16 cellular contexts compared by ENCODE assay signal in the genomic region with DNA sequence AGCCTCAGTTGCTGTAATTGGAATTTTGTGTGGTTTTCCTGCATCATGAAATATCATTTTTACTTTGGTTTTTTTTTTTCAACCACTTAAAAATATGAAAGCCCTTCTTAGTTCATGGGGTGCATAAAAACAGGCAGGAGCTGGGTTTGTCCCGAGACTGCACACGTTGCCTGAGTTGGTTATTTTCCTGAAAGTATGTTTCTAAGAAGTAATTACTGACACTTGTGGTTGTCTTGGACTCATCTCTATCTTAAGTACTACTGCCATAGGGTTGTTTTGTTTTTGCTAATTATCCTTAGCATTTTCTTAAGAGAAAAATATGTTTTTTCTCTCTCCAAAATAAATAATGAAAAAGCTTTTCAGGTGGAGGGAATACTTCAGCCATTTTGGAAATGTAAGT. TPM values are rescaled to one million over a fixed set of nuclear protein-coding genes. Genes with fewer than 3 reads are reported as not detected.
DNase-seq lines count a peak whose midpoint lies in the region; ATAC-seq and TF ChIP-seq lines count a peak whose summit lies in the region.
"Had no signal": no experiment of that assay in that cellular context is flagged by ENCODE, and none has a peak within 500 bp of the region (broad histone marks: within the 10 kb centered on the region; RNA-seq: fewer than 3 reads in every experiment).

No MANE protein-coding gene starts in this region.

- peak overlapping the region; percentile 60 for H3K4me2 ChIP-seq in OCI-LY3 (ENCODE audit: low read length)

- H2AFZ ChIP-seq in OCI-LY3 (ENCODE audit: low read depth, low read length): no peak overlapping the region

- H3K27ac ChIP-seq in OCI-LY3 (ENCODE audit: low read length): peak overlapping the region; percentile 58
- H3K27ac ChIP-seq in dorsolateral prefrontal cortex: peak overlapping the region in 34 of 59 donors; percentile 0 to 76 (median 32)

- DNase-seq in activated CD8-positive, alpha-beta memory T cell treated with anti-CD3 and anti-CD28 coated beads, Interleukin-2, amount 10 ng/mL, durations not matched to agents 7 days and 5 days: no peak
- DNase-seq in activated CD8-positive, alpha-beta memory T cell treated with anti-CD3 and anti-CD28 coated beads for 24 hours: no peak
- no peak for DNase-seq in dorsolateral prefrontal cortex
- DNase-seq in NCI-H345 treated with DMSO at 0.1 percent for 48 hours (lab: John Stamatoyannopoulos, UW; ENCODE audit: unreplicated experiment): no peak
- DNase-seq in stimulated activated naive CD4-positive, alpha-beta T cell (lab: John Stamatoyannopoulos, UW): no peak
- DNase-seq: MG63, NCI-H1092 treated with DMSO at 0.1 percent for 48 hours, NCI-H1694 treated with DMSO at 0.1 percent for 48 hours, NCI-H446 treated with DMSO at 0.1 percent for 48 hours, NCI-H748 treated with DMSO at 0.1 percent for 48 hours had no signal

- peaks cover 55% of the 10 kb centered on the region for H3K4me1 ChIP-seq in OCI-LY3 (ENCODE audit: low read length)

- TF ChIP-seq CTCF in OCI-LY3 (IDR thresholded peaks at IDR 0.05; ENCODE audit: low read depth, low read length) (no peak), dorsolateral prefrontal cortex (IDR thresholded peaks at IDR 0.05 in 54 of 56, conservative IDR thresholded peaks at IDR 0.05 in 2 of 56; ENCODE audit: low read depth in 1 of 56, partially characterized antibody in 56 of 56) (no peak)

- no peaks in the 10 kb centered on the region for H3K79me2 ChIP-seq in OCI-LY3 (ENCODE audit: low read length)

- H3K27me3 Mint-ChIP-seq in activated CD8-positive, alpha-beta memory T cell treated with anti-CD3 and anti-CD28 coated beads, Interleukin-2, amount 10 ng/mL, durations not matched to agents 7 days and 5 days: no peaks in the 10 kb centered on the region
- H3K27me3 Mint-ChIP-seq: CD4-positive, CD25-positive, alpha-beta regulatory T cell had no signal

- CTCF ChIA-PET in activated CD8-positive, alpha-beta memory T cell treated with anti-CD3 and anti-CD28 coated beads, Interleukin-2, amount 10 ng/mL, durations not matched to agents 7 days and 5 days (lab: Charles Lee): no interaction called here

- H3K9me3 ChIP-seq in OCI-LY3 (ENCODE audit: insufficient read depth, low read length): peaks cover 5% of the 10 kb centered on the region; the same call in 1 of the 2 replicates

- H3K36me3 Mint-ChIP-seq in activated CD8-positive, alpha-beta memory T cell treated with anti-CD3 and anti-CD28 coated beads, Interleukin-2, amount 10 ng/mL, durations not matched to agents 7 days and 5 days: peaks cover 50% of the 10 kb centered on the region

- 0 out of 2 replicates have a peak overlapping the region, but pooled peaks have one; percentile 1 for H3K9ac ChIP-seq in OCI-LY3 (ENCODE audit: low read length)

- peak overlapping the region; percentile 78 for H3K27ac Mint-ChIP-seq in activated CD8-positive, alpha-beta memory T cell treated with anti-CD3 and anti-CD28 coated beads, Interleukin-2, amount 10 ng/mL, durations not matched to agents 7 days and 5 days

- H3K4me1 Mint-ChIP-seq in activated CD8-positive, alpha-beta memory T cell treated with anti-CD3 and anti-CD28 coated beads, Interleukin-2, amount 10 ng/mL, durations not matched to agents 7 days and 5 days: peaks cover 40% of the 10 kb centered on the region

- H3K9me3 Mint-ChIP-seq in activated CD8-positive, alpha-beta memory T cell treated with anti-CD3 and anti-CD28 coated beads, Interleukin-2, amount 10 ng/mL, durations not matched to agents 7 days and 5 days (ENCODE audit: low read depth): peaks cover 11% of the 10 kb centered on the region

- ATAC-seq in activated CD8-positive, alpha-beta memory T cell treated with anti-CD3 and anti-CD28 coated beads, Interleukin-2, amount 10 ng/mL, durations not matched to agents 7 days and 5 days: peak; percentile 56
- peak; percentile 11 for ATAC-seq in GM19025 (IDR thresholded peaks at IDR 0.05; ENCODE audit: low read depth, unreplicated experiment)
- ATAC-seq in HG03521 (IDR thresholded peaks at IDR 0.05; ENCODE audit: unreplicated experiment): no peak
- ATAC-seq: HepG2, Right ventricle myocardium inferior had no signal

- H3K27me3 ChIP-seq in OCI-LY3 (ENCODE audit: low read depth, low read length) (no peaks in the 10 kb centered on the region), dorsolateral prefrontal cortex (no peaks in the 10 kb centered on the region)
- H3K27me3 ChIP-seq: MG63 had no signal

- intact Hi-C loops in dorsolateral prefrontal cortex (cut with DNase I): no loop called here

- peaks cover 23% of the 10 kb centered on the region for H3K36me3 ChIP-seq in OCI-LY3 (replicated peaks; ENCODE audit: low read depth, low read length)

- 0 out of 2 replicates have a peak, but pooled peaks cover 2% of the 10 kb centered on the region for H4K20me1 ChIP-seq in OCI-LY3 (ENCODE audit: insufficient read depth, low read length)

- H3K4me3 ChIP-seq in OCI-LY3 (ENCODE audit: low read length) (peak overlapping the region; percentile 31), dorsolateral prefrontal cortex (peak overlapping the region in 3 of 59 donors; percentile 7 to 26 (median 8))
- H3K4me3 ChIP-seq: MG63 had no signal

- H3K4me3 Mint-ChIP-seq in activated CD8-positive, alpha-beta memory T cell treated with anti-CD3 and anti-CD28 coated beads, Interleukin-2, amount 10 ng/mL, durations not matched to agents 7 days and 5 days: peak overlapping the region; percentile 42
- H3K4me3 Mint-ChIP-seq: CD4-positive, CD25-positive, alpha-beta regulatory T cell had no signal

RNA-seq across cellular contexts. Expression of gene FAM120B, which starts 40.1 kb away (rescaled TPM):
- 10 to 100 TPM; 20.4 to 26.0 TPM for total RNA-seq in activated CD8-positive, alpha-beta memory T cell treated with anti-CD3 and anti-CD28 coated beads, Interleukin-2, amount 10 ng/mL, durations not matched to agents 7 days and 5 days
- total RNA-seq in dorsolateral prefrontal cortex: 10 to 100 TPM; 37.3 to 72.0 (median 55.7) TPM

RNA-seq across cellular contexts. Expression of gene DLL1, which starts 55.8 kb away (rescaled TPM):
- total RNA-seq in activated CD8-positive, alpha-beta memory T cell treated with anti-CD3 and anti-CD28 coated beads, Interleukin-2, amount 10 ng/mL, durations not matched to agents 7 days and 5 days: 1 to 10 TPM in 1 of 2 experiments, under 1 TPM in 1; 0.37 to 1.2 TPM
- 10 to 100 TPM in 104 of 120 experiments, 1 to 10 TPM in 16; 4.7 to 47.2 (median 15.7) TPM for total RNA-seq in dorsolateral prefrontal cortex
- total RNA-seq: HepG2 had no signal
